24 cellular contexts compared by ENCODE assay signal in the genomic region with DNA sequence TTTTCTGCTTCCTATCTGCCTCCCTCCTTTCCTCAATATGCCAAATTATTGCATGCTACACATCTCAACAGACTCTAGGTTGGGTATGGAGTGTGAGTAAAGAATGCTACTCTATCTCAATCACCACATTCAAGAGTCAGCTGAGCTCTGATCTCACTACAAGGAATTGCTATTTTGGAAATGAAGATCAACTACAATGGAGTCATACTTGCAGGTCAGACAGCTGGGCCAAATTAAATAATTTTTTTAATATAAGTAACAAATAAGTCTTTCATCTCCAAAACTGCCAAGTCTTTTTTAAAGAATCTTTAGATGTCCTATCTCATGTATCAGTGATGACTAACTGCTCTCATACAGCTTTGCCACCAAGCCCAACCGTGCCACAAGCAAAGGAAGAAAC.
"Had no signal": no experiment of that assay in that cellular context is flagged by ENCODE, and none has a peak within 500 bp of the region (broad histone marks: within the 10 kb centered on the region; RNA-seq: fewer than 3 reads in every experiment).

No MANE protein-coding gene starts in this region.

- H3K9me3 ChIP-seq: ascending aorta had no signal

- ATAC-seq: activated CD4-positive, CD25-positive, alpha-beta regulatory T cell treated with anti-CD3 and anti-CD28 coated beads, Interleukin-2, amount 50 U/mL, for 24 hours; activated CD8-positive, alpha-beta T cell treated with anti-CD3 and anti-CD28 coated beads for 36 hours; activated naive CD8-positive, alpha-beta T cell treated with anti-CD3 and anti-CD28 coated beads, Interleukin-2, amount 50 U/mL, for 24 hours; activated T-cell treated with anti-CD3 and anti-CD28 coated beads, Interleukin-2, amount 50 U/mL, for 4 hours; activated T-helper 17 cell treated with anti-CD3 and anti-CD28 coated beads, Interleukin-2, amount 50 U/mL, for 72 hours; esophagus mucosa; T-helper 17 cell had no signal

- DNase-seq: activated B cell treated with CpG ODN at 0.5 μM for 24 hours; activated CD4-positive, alpha-beta T cell treated with anti-CD3 and anti-CD28 coated beads for 48 hours; activated CD4-positive, alpha-beta T cell treated with anti-CD3 and anti-CD28 coated beads, Interleukin-2, amount 50 U/mL, for 1 hour; activated CD4-positive, alpha-beta T cell treated with anti-CD3 and anti-CD28 coated beads, Interleukin-2, amount 50 U/mL, for 48 hours; activated CD8-positive, alpha-beta memory T cell treated with anti-CD3 and anti-CD28 coated beads for 24 hours; activated CD8-positive, alpha-beta T cell treated with anti-CD3 and anti-CD28 coated beads for 36 hours; activated effector memory CD4-positive, alpha-beta T cell treated with Interleukin-2 at 50 U/mL for 16 hours; activated naive CD4-positive, alpha-beta T cell treated with anti-CD3 and anti-CD28 coated beads for 36 hours; activated naive CD8-positive, alpha-beta T cell treated with anti-CD3 and anti-CD28 coated beads for 36 hours; activated naive CD8-positive, alpha-beta T cell treated with anti-CD3 and anti-CD28 coated beads, Interleukin-2, amount 50 U/mL, for 24 hours; activated T-cell treated with anti-CD3 and anti-CD28 coated beads, Interleukin-2, amount 50 U/mL, for 4 hours; dorsolateral prefrontal cortex; effector memory CD4-positive, alpha-beta T cell; endodermal cell; head of caudate nucleus; hippocampal formation; T-helper 17 cell; T1000; WERI-Rb-1 had no signal

- H3K27ac ChIP-seq: coronary artery, dorsolateral prefrontal cortex, WERI-Rb-1 had no signal

- H3K27me3 ChIP-seq: ascending aorta, dorsolateral prefrontal cortex had no signal

- H3K4me3 ChIP-seq: ascending aorta, coronary artery, dorsolateral prefrontal cortex had no signal

- H3K36me3 ChIP-seq: ascending aorta had no signal
